In the genomic region with DNA sequence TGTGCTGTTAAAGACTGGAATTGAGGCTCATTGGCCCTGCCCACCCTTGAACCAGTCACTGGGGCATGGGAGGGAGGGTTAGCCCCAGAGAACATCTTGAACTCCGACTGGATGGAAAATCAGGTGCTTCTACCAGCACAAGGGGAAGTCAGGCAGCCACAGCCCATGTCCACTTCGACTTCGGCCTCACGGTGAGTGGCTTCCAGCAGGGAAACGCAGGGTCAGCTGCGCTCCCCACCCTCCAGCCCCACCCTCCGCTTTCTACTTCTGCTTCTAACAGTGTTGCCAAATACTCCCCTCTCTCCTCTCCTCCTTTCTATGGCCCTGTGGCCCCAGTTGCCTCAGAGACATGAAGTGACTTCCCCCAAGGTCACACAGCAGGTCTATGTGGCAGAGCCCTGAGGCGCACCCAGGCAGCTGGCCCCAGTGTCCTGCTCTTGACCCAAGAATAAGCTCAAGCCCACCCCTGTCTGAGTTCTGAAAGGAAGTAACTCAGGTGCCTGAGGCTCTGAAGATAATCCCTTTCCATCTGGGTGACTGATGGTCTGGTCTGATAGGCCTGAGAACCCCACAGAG, we compare ENCODE assay signal across 1 cellular context.
TF ChIP-seq lines count a peak whose summit lies in the region.

No MANE protein-coding gene starts in this region.

TF ChIP-seq in HepG2, 621 proteins besides CTCF, POLR2A, EP300 and RAD21:
- TF ChIP-seq, protein P1, sequence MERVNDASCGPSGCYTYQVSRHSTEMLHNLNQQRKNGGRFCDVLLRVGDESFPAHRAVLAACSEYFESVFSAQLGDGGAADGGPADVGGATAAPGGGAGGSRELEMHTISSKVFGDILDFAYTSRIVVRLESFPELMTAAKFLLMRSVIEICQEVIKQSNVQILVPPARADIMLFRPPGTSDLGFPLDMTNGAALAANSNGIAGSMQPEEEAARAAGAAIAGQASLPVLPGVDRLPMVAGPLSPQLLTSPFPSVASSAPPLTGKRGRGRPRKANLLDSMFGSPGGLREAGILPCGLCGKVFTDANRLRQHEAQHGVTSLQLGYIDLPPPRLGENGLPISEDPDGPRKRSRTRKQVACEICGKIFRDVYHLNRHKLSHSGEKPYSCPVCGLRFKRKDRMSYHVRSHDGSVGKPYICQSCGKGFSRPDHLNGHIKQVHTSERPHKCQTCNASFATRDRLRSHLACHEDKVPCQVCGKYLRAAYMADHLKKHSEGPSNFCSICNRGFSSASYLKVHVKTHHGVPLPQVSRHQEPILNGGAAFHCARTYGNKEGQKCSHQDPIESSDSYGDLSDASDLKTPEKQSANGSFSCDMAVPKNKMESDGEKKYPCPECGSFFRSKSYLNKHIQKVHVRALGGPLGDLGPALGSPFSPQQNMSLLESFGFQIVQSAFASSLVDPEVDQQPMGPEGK (CRISPR knock-in tag; IDR thresholded peaks at IDR 0.05): 0 out of 2 replicates have a peak, but pooled peaks have one; percentile 8
- 0 out of 2 replicates have a peak, but pooled peaks have one; percentile 9 for TF ChIP-seq HNF4A (CRISPR knock-in tag; IDR thresholded peaks at IDR 0.05)
- no peak for TF ChIP-seq ZNF816 (CRISPR knock-in tag; IDR thresholded peaks at IDR 0.05; ENCODE audit: borderline replicate concordance)
- peak; percentile 55 for TF ChIP-seq RARA (CRISPR knock-in tag; IDR thresholded peaks at IDR 0.05)
- TF ChIP-seq RFXAP (CRISPR knock-in tag; IDR thresholded peaks at IDR 0.05; ENCODE audit: borderline replicate concordance): no peak
- peak; percentile 94 for TF ChIP-seq ZNF768 (CRISPR knock-in tag; IDR thresholded peaks at IDR 0.05)
- TF ChIP-seq, protein P2, sequence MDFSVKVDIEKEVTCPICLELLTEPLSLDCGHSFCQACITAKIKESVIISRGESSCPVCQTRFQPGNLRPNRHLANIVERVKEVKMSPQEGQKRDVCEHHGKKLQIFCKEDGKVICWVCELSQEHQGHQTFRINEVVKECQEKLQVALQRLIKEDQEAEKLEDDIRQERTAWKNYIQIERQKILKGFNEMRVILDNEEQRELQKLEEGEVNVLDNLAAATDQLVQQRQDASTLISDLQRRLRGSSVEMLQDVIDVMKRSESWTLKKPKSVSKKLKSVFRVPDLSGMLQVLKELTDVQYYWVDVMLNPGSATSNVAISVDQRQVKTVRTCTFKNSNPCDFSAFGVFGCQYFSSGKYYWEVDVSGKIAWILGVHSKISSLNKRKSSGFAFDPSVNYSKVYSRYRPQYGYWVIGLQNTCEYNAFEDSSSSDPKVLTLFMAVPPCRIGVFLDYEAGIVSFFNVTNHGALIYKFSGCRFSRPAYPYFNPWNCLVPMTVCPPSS (IDR thresholded peaks at IDR 0.05): no peak
